21 cellular contexts compared by ENCODE assay signal in the genomic region with DNA sequence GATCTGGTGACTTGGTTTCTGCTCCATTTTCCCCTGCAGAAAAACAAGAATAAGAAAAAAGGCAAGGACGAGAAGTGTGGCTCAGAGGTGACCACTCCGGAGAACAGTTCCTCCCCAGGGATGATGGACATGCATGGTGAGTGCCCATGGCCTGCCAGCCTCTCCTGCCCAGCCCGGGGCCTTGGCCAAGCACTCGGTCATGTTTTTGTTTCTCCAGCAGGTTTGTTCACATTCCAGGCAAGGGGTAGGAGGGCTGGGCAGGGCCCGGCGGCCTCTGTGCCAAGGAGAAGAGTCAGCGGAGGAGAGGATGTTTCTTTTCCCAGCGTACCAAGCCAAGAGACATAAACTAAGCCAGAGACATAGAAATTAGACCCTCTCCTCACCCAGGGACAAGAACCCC. TPM values are rescaled to one million over a fixed set of nuclear protein-coding genes. Genes with fewer than 3 reads are reported as not detected.
DNase-seq lines count a peak whose midpoint lies in the region; ATAC-seq and TF ChIP-seq lines count a peak whose summit lies in the region.
"Had no signal": no experiment of that assay in that cellular context is flagged by ENCODE, and none has a peak within 500 bp of the region (broad histone marks: within the 10 kb centered on the region; RNA-seq: fewer than 3 reads in every experiment).

No MANE protein-coding gene starts in this region.

- H3K9me3 ChIP-seq in osteoblast (ENCODE audit: low read depth, low read length) (no peaks in the 10 kb centered on the region), hepatocyte (ENCODE audit: low read depth) (no peaks in the 10 kb centered on the region), Karpas-422 (ENCODE audit: low read length) (no peaks in the 10 kb centered on the region)
- H3K9me3 ChIP-seq: BE2C, gastroesophageal sphincter, sigmoid colon had no signal

- DNase-seq in left cardiac atrium (no peak), cardiac septum (ENCODE audit: low spot score) (no peak), osteoblast (ENCODE audit: insufficient read length, low spot score, missing footprints) (peak; percentile 44), cerebellar nuclear complex (lab: John Stamatoyannopoulos, UW) (no peak), KBM-7 (no peak), hepatocyte (ENCODE audit: low spot score) (no peak), Karpas-422 (no peak)
- DNase-seq: activated naive CD8-positive, alpha-beta T cell treated with anti-CD3 and anti-CD28 coated beads, Interleukin-2, amount 10 ng/mL, durations not matched to agents 7 days and 5 days; BE2C; brain microvascular endothelial cell; NCI-H187 treated with DMSO at 0.1 percent for 48 hours; NCI-H2227 treated with DMSO at 0.1 percent for 48 hours; sigmoid colon had no signal

- H2AFZ ChIP-seq in osteoblast (ENCODE audit: low read length) (no peak overlapping the region), hepatocyte (no peak overlapping the region), Karpas-422 (ENCODE audit: low read length) (no peak overlapping the region)
- H2AFZ ChIP-seq: GM23338 had no signal

- no peaks in the 10 kb centered on the region for H4K20me1 ChIP-seq in osteoblast (ENCODE audit: insufficient read depth, low read length)
- no peaks in the 10 kb centered on the region for H4K20me1 ChIP-seq in hepatocyte (ENCODE audit: insufficient read depth, poor library complexity, severe bottlenecking)
- peaks cover 24% of the 10 kb centered on the region; the same call in 1 of the 2 replicates for H4K20me1 ChIP-seq in Karpas-422 (ENCODE audit: insufficient read depth, low read depth, low read length)

- H3K27ac ChIP-seq in osteoblast (ENCODE audit: low read depth, low read length) (no peak overlapping the region), hepatocyte (no peak overlapping the region), Karpas-422 (ENCODE audit: low read length) (no peak overlapping the region)
- H3K27ac ChIP-seq: brain microvascular endothelial cell, gastroesophageal sphincter, sigmoid colon, SK-N-MC had no signal

- no peak overlapping the region for H3K9ac ChIP-seq in Karpas-422 (ENCODE audit: low read length)

- TF ChIP-seq CTCF in osteoblast (IDR thresholded peaks at IDR 0.05; ENCODE audit: extremely low read depth, low read depth, low read length) (no peak), hepatocyte (IDR thresholded peaks at IDR 0.05; ENCODE audit: poor library complexity) (no peak)

- no peaks in the 10 kb centered on the region for H3K27me3 ChIP-seq in osteoblast (ENCODE audit: insufficient read depth, low read length)
- no peaks in the 10 kb centered on the region for H3K27me3 ChIP-seq in hepatocyte
- no peaks in the 10 kb centered on the region for H3K27me3 ChIP-seq in Karpas-422 (ENCODE audit: low read length)
- H3K27me3 ChIP-seq: BE2C, brain microvascular endothelial cell, gastroesophageal sphincter, sigmoid colon had no signal

- peaks cover 14% of the 10 kb centered on the region for H3K36me3 ChIP-seq in osteoblast (ENCODE audit: insufficient read depth, low read length)
- H3K36me3 ChIP-seq in hepatocyte (replicated peaks; ENCODE audit: insufficient read depth, low read depth), result no peaks in the 10 kb centered on the region
- H3K36me3 ChIP-seq in Karpas-422 (ENCODE audit: insufficient read depth, low read length), result peaks cover 44% of the 10 kb centered on the region
- H3K36me3 ChIP-seq: brain microvascular endothelial cell had no signal

- intact Hi-C loops in left cardiac atrium (cut with DNase I), result no loop called here
- intact Hi-C loops in cardiac septum (cut with DNase I), result no loop called here

- ATAC-seq in left cardiac atrium (peak; percentile 44 to 67), esophagus mucosa (peak; percentile 92)
- ATAC-seq: activated CD4-positive, CD25-positive, alpha-beta regulatory T cell treated with anti-CD3 and anti-CD28 coated beads, Interleukin-2, amount 50 U/mL, for 24 hours; gastroesophageal sphincter; GM23338; HepG2; Panc1; stimulated activated memory B cell treated with anti-CD40 and anti-IgM and Interleukin-4, amounts not matched to agents 10 μg/mL and 1 μg/mL and 100 μg/mL, for 72 hours had no signal

- H3K4me1 ChIP-seq in osteoblast (ENCODE audit: insufficient read depth, low read length) (no peaks in the 10 kb centered on the region), hepatocyte (ENCODE audit: insufficient read depth) (no peaks in the 10 kb centered on the region), Karpas-422 (ENCODE audit: low read length) (peaks cover 28% of the 10 kb centered on the region)
- H3K4me1 ChIP-seq: BE2C, gastroesophageal sphincter, sigmoid colon had no signal

- in situ Hi-C loops in KBM-7 (cut with MboI; ENCODE audit: low pct_unique_long_range_greater_than_20kb, low sequenced_read_pairs), result no loop called here

- H3K4me3 ChIP-seq in osteoblast (ENCODE audit: insufficient read depth, low read length) (no peak overlapping the region), hepatocyte (no peak overlapping the region), Karpas-422 (ENCODE audit: low read length) (no peak overlapping the region)
- H3K4me3 ChIP-seq: gastroesophageal sphincter, GM23338, sigmoid colon, SK-N-MC had no signal

- peaks cover 37% of the 10 kb centered on the region for H3K79me2 ChIP-seq in osteoblast (ENCODE audit: insufficient read depth, low read length)
- no peaks in the 10 kb centered on the region for H3K79me2 ChIP-seq in hepatocyte
- peaks cover 49% of the 10 kb centered on the region for H3K79me2 ChIP-seq in Karpas-422 (ENCODE audit: low read length)

- 92% methylated on average over 8 of the region's 8 CpGs for WGBS in hepatocyte (ENCODE audit: low lambda C conversion rate, missing lambda C conversion rate)

- no peak overlapping the region for H3K4me2 ChIP-seq in osteoblast (ENCODE audit: insufficient read depth, low read length)
- H3K4me2 ChIP-seq in hepatocyte, result no peak overlapping the region
- no peak overlapping the region for H3K4me2 ChIP-seq in Karpas-422 (ENCODE audit: low read depth, low read length, poor library complexity, severe bottlenecking)
- H3K4me2 ChIP-seq: GM23338 had no signal

- H3K9me2 ChIP-seq in hepatocyte (replicated peaks; ENCODE audit: insufficient read depth) (no peaks in the 10 kb centered on the region), Karpas-422 (replicated peaks; ENCODE audit: insufficient read depth, low read length) (no peaks in the 10 kb centered on the region)

RNA-seq across cellular contexts. Expression of gene BCL7A, which starts 13.6 kb away (rescaled TPM):
- 10 to 100 TPM in 1 of 2 donors, 1 to 10 TPM in 1; 9.8 to 11.3 TPM for total RNA-seq in left cardiac atrium
- total RNA-seq in cardiac septum, result 18.2 TPM
- total RNA-seq in esophagus mucosa, result 2.3 TPM
- 4.4 and 4.7 TPM in 2 replicates for total RNA-seq in osteoblast
- 9.6 and 14.2 TPM in 2 replicates for total RNA-seq in hepatocyte
- polyA plus RNA-seq in hepatocyte, result 11.8 and 14.9 TPM in 2 replicates
- 67.2 and 75.5 TPM in 2 replicates for total RNA-seq in Karpas-422 (2014; rRNA removed; shearing (Covaris generic); ENCODE audit: low replicate concordance)

RNA-seq across cellular contexts. Expression of gene MLXIP, which starts 43.3 kb away (rescaled TPM):
- total RNA-seq in left cardiac atrium, result 10 to 100 TPM; 30.8 to 31.3 TPM
- 24.7 TPM for total RNA-seq in cardiac septum
- total RNA-seq in esophagus mucosa, result 13.1 TPM
- 12.7 and 14.1 TPM in 2 replicates for total RNA-seq in osteoblast
- total RNA-seq in hepatocyte, result 5.6 and 11.5 TPM in 2 replicates
- polyA plus RNA-seq in hepatocyte, result 33.1 and 39.4 TPM in 2 replicates
- 13.8 and 14.8 TPM in 2 replicates for total RNA-seq in Karpas-422 (2014; rRNA removed; shearing (Covaris generic); ENCODE audit: low replicate concordance)
